ENCODE assay signal across 8 cellular contexts in the genomic region with DNA sequence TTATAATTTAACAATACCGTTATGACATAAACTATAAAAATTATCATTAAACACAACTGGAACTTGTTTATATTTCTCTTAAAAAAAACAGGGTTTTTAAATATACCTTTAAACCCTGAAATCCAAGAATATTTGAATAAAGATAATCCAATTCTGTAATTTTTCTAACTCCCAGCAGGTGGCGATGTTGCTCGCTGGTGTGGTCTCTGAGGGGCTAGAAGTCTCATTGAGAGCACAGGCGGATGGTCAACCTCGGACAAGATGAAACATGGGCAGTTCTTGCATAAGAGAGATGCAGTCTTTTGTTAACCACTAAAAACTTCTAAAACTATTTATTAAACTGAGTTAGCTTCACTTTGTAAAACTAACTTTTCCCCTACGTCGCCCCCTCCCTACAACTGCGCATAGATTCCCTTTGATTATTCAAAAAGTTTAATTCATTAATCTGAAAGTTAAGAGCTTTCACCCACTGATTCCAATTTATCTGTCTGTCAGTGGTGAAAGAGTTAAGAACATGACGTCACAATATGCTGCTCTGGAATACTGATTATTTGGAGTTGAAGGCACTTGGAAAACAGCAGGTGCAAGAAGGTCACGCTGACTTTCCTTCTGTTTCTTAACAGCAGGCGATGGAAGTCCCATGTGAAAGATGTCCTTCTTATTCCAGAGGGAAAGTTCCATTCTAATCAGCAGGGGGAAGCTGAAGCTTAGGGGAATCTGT. TPM values are rescaled to one million over a fixed set of nuclear protein-coding genes. Genes with fewer than 3 reads are reported as not detected.
DNase-seq lines count a peak whose midpoint lies in the region; ATAC-seq, FAIRE-seq and TF ChIP-seq lines count a peak whose summit lies in the region.

No MANE protein-coding gene starts in this region.

- no peak overlapping the region for H3K4me2 ChIP-seq in neuronal stem cell (ENCODE audit: insufficient read depth, low read length, poor library complexity, severe bottlenecking)

- WGBS in neuronal stem cell (ENCODE audit: extremely low coverage in 2 of 2, insufficient read length in 2 of 2, insufficient replicate concordance in 1 of 2), 2 donors = no CpG with 5 or more reads among the region's 11 CpGs

- no peak overlapping the region for H2BK5ac ChIP-seq in neuronal stem cell (ENCODE audit: low read length)

- no peak overlapping the region for H3K23ac ChIP-seq in neuronal stem cell (ENCODE audit: low read depth, low read length, poor library complexity)

- H3K4me1 ChIP-seq in neuronal stem cell (ENCODE audit: control insufficient read depth in 2 of 2, insufficient read depth in 1 of 2, low read depth in 1 of 2, low read length in 2 of 2) = peaks cover 1 to 7% of the 10 kb centered on the region in 2 donors

- no peak overlapping the region for H2BK12ac ChIP-seq in neuronal stem cell (ENCODE audit: low read length)

- peak; percentile 53 for DNase-seq in AML-193 (lab: John Stamatoyannopoulos, UW)
- peak; percentile 10 for DNase-seq in GM19239 (ENCODE audit: insufficient read length, low spot score)
- DNase-seq in NCI-H446 (lab: John Stamatoyannopoulos, UW) = peak; percentile 2 to 46
- DNase-seq in activated T-cell treated with anti-CD3 and anti-CD28 coated beads, Interleukin-2, amount 50 U/mL, for 72 hours = peak; percentile 34 to 35
- peak; percentile 66 for DNase-seq in fibroblast of villous mesenchyme (ENCODE audit: low read depth)
- peak; percentile 75 for DNase-seq in neuronal stem cell (ENCODE audit: low spot score)

- ATAC-seq in activated T-cell treated with anti-CD3 and anti-CD28 coated beads, Interleukin-2, amount 50 U/mL, for 72 hours (replicated peaks in 1 of 2) = no peak
- no peak for ATAC-seq in HG02678 (IDR thresholded peaks at IDR 0.05; ENCODE audit: unreplicated experiment)
- ATAC-seq in HG02884 (IDR thresholded peaks at IDR 0.05; ENCODE audit: unreplicated experiment) = no peak

- TF ChIP-seq CTCF in fibroblast of villous mesenchyme (IDR thresholded peaks at IDR 0.05; ENCODE audit: insufficient read depth, low read depth, low read length) = peak; percentile 80

- peak; percentile 68 for FAIRE-seq in GM19239 (lab: Jason Lieb, UNC)

- H4K91ac ChIP-seq in neuronal stem cell (ENCODE audit: low read depth, low read length, poor library complexity) = no peak overlapping the region

- peaks cover 0 to 2% of the 10 kb centered on the region in 2 donors for H3K9me3 Mint-ChIP-seq in activated T-cell treated with anti-CD3 and anti-CD28 coated beads, Interleukin-2, amount 50 U/mL, for 72 hours

- no peak overlapping the region for H3K27ac ChIP-seq in neuronal stem cell (replicated peaks; ENCODE audit: low read length)

- H3K9me3 ChIP-seq in neuronal stem cell (replicated peaks in 1 of 2; ENCODE audit: control insufficient read depth in 2 of 2, insufficient read depth in 1 of 2, low read depth in 1 of 2, low read length in 2 of 2) = peaks cover 0 to 3% of the 10 kb centered on the region in 2 donors

- no peak overlapping the region for H3K4me3 ChIP-seq in fibroblast of villous mesenchyme (ENCODE audit: low read depth, low read length)
- no peak overlapping the region for H3K4me3 ChIP-seq in neuronal stem cell (ENCODE audit: low read length in 2 of 2)

- peak overlapping the region; percentile 27 for H2AFZ ChIP-seq in neuronal stem cell (ENCODE audit: low read length)

- no peak overlapping the region for H2AK5ac ChIP-seq in neuronal stem cell (ENCODE audit: low read depth, low read length)

- no peaks in the 10 kb centered on the region for H3K4me1 Mint-ChIP-seq in activated T-cell treated with anti-CD3 and anti-CD28 coated beads, Interleukin-2, amount 50 U/mL, for 72 hours (ENCODE audit: low read depth)

- no peaks in the 10 kb centered on the region for H3K36me3 Mint-ChIP-seq in activated T-cell treated with anti-CD3 and anti-CD28 coated beads, Interleukin-2, amount 50 U/mL, for 72 hours (ENCODE audit: insufficient read depth in 2 of 2)

- no peak overlapping the region for H3K18ac ChIP-seq in neuronal stem cell (ENCODE audit: low read length)

- no peaks in the 10 kb centered on the region for H3K79me1 ChIP-seq in neuronal stem cell (ENCODE audit: low read depth, low read length)

- no peak overlapping the region for H3K4ac ChIP-seq in neuronal stem cell (ENCODE audit: low read length)

- H3K4me3 Mint-ChIP-seq in activated T-cell treated with anti-CD3 and anti-CD28 coated beads, Interleukin-2, amount 50 U/mL, for 72 hours = no peak overlapping the region

- no peak overlapping the region for H3K14ac ChIP-seq in neuronal stem cell (ENCODE audit: low read length)

- H3K36me3 ChIP-seq in neuronal stem cell (replicated peaks in 1 of 2; ENCODE audit: control insufficient read depth in 2 of 2, insufficient read depth in 2 of 2, low read length in 2 of 2) = no peaks in the 10 kb centered on the region

- no peaks in the 10 kb centered on the region for H3K27me3 Mint-ChIP-seq in activated T-cell treated with anti-CD3 and anti-CD28 coated beads, Interleukin-2, amount 50 U/mL, for 72 hours (ENCODE audit: low read depth)

- H3K9ac ChIP-seq in neuronal stem cell (ENCODE audit: low read depth, low read length, poor library complexity) = no peak overlapping the region

- peaks cover 0 to 4% (median 0%) of the 10 kb centered on the region in 3 experiments for H3K27me3 ChIP-seq in neuronal stem cell (ENCODE audit: control insufficient read depth in 3 of 3, insufficient read depth in 3 of 3, low read depth in 1 of 3, low read length in 3 of 3)

- H3K27ac Mint-ChIP-seq in activated T-cell treated with anti-CD3 and anti-CD28 coated beads, Interleukin-2, amount 50 U/mL, for 72 hours = no peak overlapping the region

- no peak overlapping the region for H4K8ac ChIP-seq in neuronal stem cell (ENCODE audit: low read depth, low read length)

- H2BK15ac ChIP-seq in neuronal stem cell (ENCODE audit: low read length) = no peak overlapping the region

- H2BK120ac ChIP-seq in neuronal stem cell (ENCODE audit: low read depth, low read length) = no peak overlapping the region

RNA-seq across cellular contexts. Expression of a gene that starts 29.5 kb away (rescaled TPM):
- not detected for total RNA-seq in activated T-cell treated with anti-CD3 and anti-CD28 coated beads, Interleukin-2, amount 50 U/mL, for 72 hours
- total RNA-seq in fibroblast of villous mesenchyme = not detected in 2 replicates
- polyA plus RNA-seq in neuronal stem cell (2013, experiment 1 of 2) = 0.06 TPM
- 0.04 TPM for polyA plus RNA-seq in neuronal stem cell (2013, experiment 2 of 2)

Comparison
In these comparisons a context has a peak if more than half of its experiments do, and no peak if none do; other contexts are left out.
1. DNase-seq: peak in every context shown above with its lines; median percentile 75 in neuronal stem cell; 66 in fibroblast of villous mesenchyme; 53 in AML-193; 34 in activated T-cell treated with anti-CD3 and anti-CD28 coated beads, Interleukin-2, amount 50 U/mL, for 72 hours; 24 in NCI-H446; 10 in GM19239.